ENCODE assay signal across 1 cellular context in genomic region chr5:128424672-128425071, GRCh38.
TF ChIP-seq lines count a peak whose summit lies in the region.

No MANE protein-coding gene starts in this region.

TF ChIP-seq in A549, 52 proteins besides CTCF, POLR2A, EP300 and RAD21 (continued from another document):
- no peak for TF ChIP-seq EHMT2 (IDR thresholded peaks at IDR 0.05; ENCODE audit: low read depth)
